16 cellular contexts compared by ENCODE assay signal in genomic region chr18:77058186-77058847, GRCh38.
A peak's percentile ranks its signal among the peaks of the same experiment; 100 is the strongest.
DNase-seq lines count a peak whose midpoint lies in the region; ATAC-seq and TF ChIP-seq lines count a peak whose summit lies in the region.
"Had no signal": no experiment of that assay in that cellular context is flagged by ENCODE, and none has a peak within 500 bp of the region (broad histone marks: within the 10 kb centered on the region; RNA-seq: fewer than 3 reads in every experiment).

No MANE protein-coding gene starts in this region.

- H3K27ac ChIP-seq in ACC112 (ENCODE audit: low read depth, low read length), result peak overlapping the region; percentile 62
- peak overlapping the region; percentile 9 to 51 for H3K27ac ChIP-seq in ascending aorta
- H3K27ac ChIP-seq in left ventricle myocardium inferior (replicated peaks), result peak overlapping the region; percentile 78
- peak overlapping the region; percentile 32 to 65 (median 62) for H3K27ac ChIP-seq in sigmoid colon
- H3K27ac ChIP-seq in foreskin keratinocyte, result no peak overlapping the region

- DNase-seq in ascending aorta (ENCODE audit: low spot score in 2 of 2), result no peak
- DNase-seq in left ventricle myocardium inferior, result peak; percentile 81
- DNase-seq in sigmoid colon, result peak; percentile 84
- DNase-seq in NCI-H2029 treated with DMSO at 0.1 percent for 48 hours (lab: John Stamatoyannopoulos, UW), result no peak
- no peak for DNase-seq in OCI-M2 (lab: John Stamatoyannopoulos, UW; ENCODE audit: unreplicated experiment)
- no peak for DNase-seq in foreskin keratinocyte
- DNase-seq in NCI-H748 (lab: John Stamatoyannopoulos, UW; ENCODE audit: unreplicated experiment), result no peak
- DNase-seq: activated CD4-positive, alpha-beta T cell treated with anti-CD3 and anti-CD28 coated beads for 48 hours; activated T-cell treated with anti-CD3 and anti-CD28 coated beads, Interleukin-2, amount 50 U/mL, for 72 hours; KG1; NCI-H510A treated with DMSO at 0.1 percent for 48 hours; RPMI8226; stimulated activated CD4-positive, alpha-beta T cell treated with anti-CD3 and anti-CD28 coated beads, Interleukin-4, amount 100 ng/mL, for 1 hour had no signal

- no peak for ATAC-seq in foreskin keratinocyte
- ATAC-seq: A549; activated T-cell treated with anti-CD3 and anti-CD28 coated beads, Interleukin-2, amount 50 U/mL, for 72 hours; GM23338 had no signal

- 89 to 91% methylated on average over 39 of the region's 39 CpGs for WGBS in sigmoid colon, 2 donors

- TF ChIP-seq EP300 in sigmoid colon (IDR thresholded peaks at IDR 0.05), result no peak

- H3K36me3 ChIP-seq in ACC112 (ENCODE audit: insufficient read depth, low read length), result peaks cover 9% of the 10 kb centered on the region; the same call in 1 of the 2 replicates
- H3K36me3 ChIP-seq in ascending aorta, result peaks cover 0 to 5% of the 10 kb centered on the region in 2 donors
- H3K36me3 ChIP-seq in left ventricle myocardium inferior, result no peaks in the 10 kb centered on the region
- no peaks in the 10 kb centered on the region for H3K36me3 ChIP-seq in sigmoid colon

- TF ChIP-seq CTCF in ascending aorta (IDR thresholded peaks at IDR 0.05), result no peak
- TF ChIP-seq CTCF in left ventricle myocardium inferior (IDR thresholded peaks at IDR 0.05; ENCODE audit: borderline replicate concordance), result no peak
- TF ChIP-seq CTCF in sigmoid colon (IDR thresholded peaks at IDR 0.05), result no peak
- TF ChIP-seq CTCF in foreskin keratinocyte (conservative IDR thresholded peaks at IDR 0.05), result no peak

- TF ChIP-seq POLR2A in sigmoid colon (IDR thresholded peaks at IDR 0.05), result no peak

- H3K79me2 ChIP-seq in ACC112 (ENCODE audit: control insufficient read depth, insufficient read depth, low read length, unreplicated experiment), result no peaks in the 10 kb centered on the region

- H3K4me1 ChIP-seq in ACC112 (ENCODE audit: control insufficient read depth, insufficient read depth, low read length, unreplicated experiment), result peaks cover 57% of the 10 kb centered on the region
- H3K4me1 ChIP-seq in ascending aorta, result peaks cover 3 to 10% of the 10 kb centered on the region in 2 donors
- H3K4me1 ChIP-seq in left ventricle myocardium inferior, result peaks cover 77% of the 10 kb centered on the region
- H3K4me1 ChIP-seq in sigmoid colon, result peaks cover 0 to 37% (median 19%) of the 10 kb centered on the region in 4 donors
- H3K4me1 ChIP-seq in foreskin keratinocyte, result peaks cover 3% of the 10 kb centered on the region

- H3K4me3 ChIP-seq in ACC112 (ENCODE audit: low read depth, low read length) (peak overlapping the region; percentile 46), ascending aorta (peak overlapping the region; percentile 2 to 59), left ventricle myocardium inferior (peak overlapping the region; percentile 25), sigmoid colon (no peak overlapping the region)
- H3K4me3 ChIP-seq: A549, GM23338 had no signal

- H3K9me3 ChIP-seq in ascending aorta (no peaks in the 10 kb centered on the region), left ventricle myocardium inferior (replicated peaks) (no peaks in the 10 kb centered on the region), sigmoid colon (no peaks in the 10 kb centered on the region)
- H3K9me3 ChIP-seq: A549 had no signal

- H2AFZ ChIP-seq in ACC112 (ENCODE audit: low read length, unreplicated experiment), result peak overlapping the region; percentile 96
- H2AFZ ChIP-seq: GM23338 had no signal

- H3K27me3 ChIP-seq in ACC112 (ENCODE audit: insufficient read depth, low read length) (no peaks in the 10 kb centered on the region), ascending aorta (no peaks in the 10 kb centered on the region), left ventricle myocardium inferior (ENCODE audit: low read depth) (no peaks in the 10 kb centered on the region), sigmoid colon (no peaks in the 10 kb centered on the region), foreskin keratinocyte (no peaks in the 10 kb centered on the region)

- intact Hi-C loops in ascending aorta (cut with DNase I), result loop anchor here (5.0 kb wide), 1 partner anchor 149 kb away; no protein-coding TSS in a partner anchor
- intact Hi-C loops in left ventricle myocardium inferior (cut with micrococcal nuclease), result loop anchor here (5.0 kb wide), 2 partner anchors 56 to 149 kb away; no protein-coding TSS in a partner anchor
- intact Hi-C loops in sigmoid colon (cut with DNase I), result loop anchor here (5.0 kb wide), 2 partner anchors 49 to 56 kb away; no protein-coding TSS in a partner anchor

Comparison
In these comparisons a context has a peak if more than half of its experiments do, and no peak if none do; other contexts are left out.
1. H3K4me3 ChIP-seq: peak in ACC112 (single experiment), ascending aorta (2 of 2) and left ventricle myocardium inferior (single experiment); none in sigmoid colon (0 of 4).
2. DNase-seq: peak in left ventricle myocardium inferior (single experiment) and sigmoid colon (single experiment); none in ascending aorta (0 of 2), NCI-H2029 treated with DMSO at 0.1 percent for 48 hours (single experiment), OCI-M2 (single experiment), foreskin keratinocyte (0 of 2) and NCI-H748 (single experiment).